12 cellular contexts compared by ENCODE assay signal in genomic region chr22:46107753-46108563, GRCh38. TPM values are rescaled to one million over a fixed set of nuclear protein-coding genes. Genes with fewer than 3 reads are reported as not detected.
A peak's percentile ranks its signal among the peaks of the same experiment; 100 is the strongest.
DNase-seq lines count a peak whose midpoint lies in the region; TF ChIP-seq lines count a peak whose summit lies in the region.
"Had no signal": no experiment of that assay in that cellular context is flagged by ENCODE, and none has a peak within 500 bp of the region (broad histone marks: within the 10 kb centered on the region; RNA-seq: fewer than 3 reads in every experiment).

No MANE protein-coding gene starts in this region.

- H3K9ac ChIP-seq in NT2/D1 (ENCODE audit: insufficient read length, low read depth) (peak overlapping the region; percentile 21), duodenal mucosa (ENCODE audit: low read depth in 1 of 2, low read length in 2 of 2) (peak overlapping the region in 1 of 2 donors; percentile 38), mesenchymal stem cell (ENCODE audit: low read length) (peak overlapping the region; percentile 49)

- no peak for TF ChIP-seq POLR2A in thyroid gland (IDR thresholded peaks at IDR 0.05)

- H3K36me3 ChIP-seq in NT2/D1 (ENCODE audit: insufficient read depth, insufficient read length, low read length) (no peaks in the 10 kb centered on the region), duodenal mucosa (ENCODE audit: control insufficient read depth in 1 of 2, insufficient read depth in 2 of 2, low read length in 2 of 2) (peaks cover 19 to 59% of the 10 kb centered on the region in 2 donors), mesenchymal stem cell (ENCODE audit: control insufficient read depth in 1 of 2, insufficient read depth in 2 of 2, low read depth in 1 of 2, low read length in 2 of 2) (peaks cover 63 to 85% of the 10 kb centered on the region in 2 experiments), thyroid gland (peaks cover 23 to 32% of the 10 kb centered on the region in 2 donors), HAP-1 (replicated peaks) (peaks cover 37% of the 10 kb centered on the region)

- no peak overlapping the region for H3K4ac ChIP-seq in mesenchymal stem cell (ENCODE audit: low read depth in 1 of 2, low read length in 2 of 2)

- no peak overlapping the region for H2BK12ac ChIP-seq in mesenchymal stem cell (ENCODE audit: low read length in 2 of 2)

- intact Hi-C loops in thyroid gland (cut with DNase I), result no loop called here

- no peaks in the 10 kb centered on the region for H3K27me3 ChIP-seq in NT2/D1 (ENCODE audit: insufficient read depth, insufficient read length)
- no peaks in the 10 kb centered on the region for H3K27me3 ChIP-seq in duodenal mucosa (ENCODE audit: control insufficient read depth in 1 of 2, insufficient read depth in 2 of 2, low read length in 2 of 2)
- no peaks in the 10 kb centered on the region for H3K27me3 ChIP-seq in mesenchymal stem cell (ENCODE audit: control insufficient read depth in 1 of 2, insufficient read depth in 1 of 2, low read length in 2 of 2)
- H3K27me3 ChIP-seq in thyroid gland, result no peaks in the 10 kb centered on the region
- no peaks in the 10 kb centered on the region for H3K27me3 ChIP-seq in HAP-1 (ENCODE audit: low read depth)
- H3K27me3 ChIP-seq: foreskin keratinocyte had no signal

- peak overlapping the region; percentile 71 for H2BK5ac ChIP-seq in mesenchymal stem cell (ENCODE audit: low read depth, low read length, poor library complexity, severe bottlenecking)

- no peak overlapping the region for H3K23ac ChIP-seq in mesenchymal stem cell (ENCODE audit: low read length in 2 of 2)

- in situ Hi-C loops in HAP-1 (cut with MboI; ENCODE audit: low sequenced_read_pairs), result no loop called here

- 80% methylated on average over 20 of the region's 22 CpGs for WGBS in mesenchymal stem cell
- 71 to 84% methylated on average over 12 to 18 of the region's 22 CpGs for WGBS in thyroid gland, 2 donors

- peak overlapping the region; percentile 33 for H3K4me2 ChIP-seq in mesenchymal stem cell (ENCODE audit: low read length, poor library complexity, severe bottlenecking)

- H3K4me3 ChIP-seq in NT2/D1 (ENCODE audit: insufficient read length, low read depth) (no peak overlapping the region), duodenal mucosa (ENCODE audit: low read depth in 1 of 2, low read length in 2 of 2) (no peak overlapping the region), mesenchymal stem cell (ENCODE audit: insufficient read depth in 1 of 2, low read depth in 1 of 2, low read length in 2 of 2) (no peak overlapping the region), thyroid gland (replicated peaks in 1 of 3) (no peak overlapping the region), HAP-1 (no peak overlapping the region)
- H3K4me3 ChIP-seq: mucosa of descending colon had no signal

- peak overlapping the region; percentile 34 for H2AK5ac ChIP-seq in mesenchymal stem cell (ENCODE audit: low read length, severe bottlenecking)

- H3K4me1 ChIP-seq in NT2/D1 (ENCODE audit: insufficient read depth, insufficient read length), result peaks cover 27% of the 10 kb centered on the region
- H3K4me1 ChIP-seq in duodenal mucosa (ENCODE audit: control insufficient read depth in 1 of 2, insufficient read depth in 2 of 2, low read length in 2 of 2), result peaks cover 51 to 65% of the 10 kb centered on the region in 2 donors
- peaks cover 95% of the 10 kb centered on the region for H3K4me1 ChIP-seq in mesenchymal stem cell (ENCODE audit: control insufficient read depth, insufficient read depth, low read depth, low read length)
- H3K4me1 ChIP-seq in thyroid gland, result peaks cover 38 to 89% of the 10 kb centered on the region in 2 donors
- H3K4me1 ChIP-seq in HAP-1, result no peaks in the 10 kb centered on the region

- H2BK15ac ChIP-seq in mesenchymal stem cell (ENCODE audit: low read depth, poor library complexity, severe bottlenecking), result no peak overlapping the region

- no peak overlapping the region for H2AFZ ChIP-seq in mesenchymal stem cell (ENCODE audit: low read depth, low read length)

- peaks cover 14% of the 10 kb centered on the region for H3K79me1 ChIP-seq in mesenchymal stem cell (replicated peaks; ENCODE audit: low read length, poor library complexity, severe bottlenecking)

- H3K14ac ChIP-seq in mesenchymal stem cell (ENCODE audit: low read length in 2 of 2), result no peak overlapping the region

- H3K27ac ChIP-seq in duodenal mucosa (ENCODE audit: low read depth, low read length) (peak overlapping the region; percentile 32), mesenchymal stem cell (ENCODE audit: low read length, poor library complexity, severe bottlenecking) (peak overlapping the region; percentile 90), thyroid gland (peak overlapping the region in 2 of 3 donors; percentile 67 to 76)
- H3K27ac ChIP-seq: foreskin keratinocyte had no signal

- H4K91ac ChIP-seq in mesenchymal stem cell (ENCODE audit: low read length), result no peak overlapping the region

- DNase-seq in NT2/D1 (ENCODE audit: low read depth, low spot score) (no peak), mesenchymal stem cell (peak; percentile 15), thyroid gland (no peak), iPS-NIHi7 (ENCODE audit: extremely low spot score) (no peak), GM03348 (ENCODE audit: low spot score) (no peak), HAP-1 (ENCODE audit: low spot score in 2 of 2) (no peak)
- DNase-seq in stimulated activated CD4-positive, alpha-beta T cell treated with anti-CD3 and anti-CD28 coated beads, Interleukin-4, amount 100 ng/mL, for 4 hours, result no peak
- DNase-seq: foreskin keratinocyte; stimulated activated naive B cell treated with anti-CD40 and anti-IgM and Interleukin-4, amounts not matched to agents 10 μg/mL and 1 μg/mL and 100 μg/mL, for 72 hours; T1000 had no signal

- no peak for TF ChIP-seq CTCF in thyroid gland (IDR thresholded peaks at IDR 0.05)

- H4K8ac ChIP-seq in mesenchymal stem cell (ENCODE audit: low read length), result no peak overlapping the region

- H3K18ac ChIP-seq in mesenchymal stem cell (ENCODE audit: low read depth in 1 of 2, low read length in 2 of 2), result peak overlapping the region in 1 of 2 experiments; percentile 11

- no peaks in the 10 kb centered on the region for H3K9me3 ChIP-seq in NT2/D1 (ENCODE audit: insufficient read depth, low read length)
- no peaks in the 10 kb centered on the region for H3K9me3 ChIP-seq in duodenal mucosa (ENCODE audit: control insufficient read depth in 1 of 2, low read length in 2 of 2)
- H3K9me3 ChIP-seq in mesenchymal stem cell (ENCODE audit: control insufficient read depth, low read length), result no peaks in the 10 kb centered on the region
- H3K9me3 ChIP-seq in thyroid gland, result no peaks in the 10 kb centered on the region
- H3K9me3 ChIP-seq in HAP-1, result no peaks in the 10 kb centered on the region
- H3K9me3 ChIP-seq: mucosa of descending colon had no signal

- no peak overlapping the region for H2BK120ac ChIP-seq in mesenchymal stem cell (ENCODE audit: low read depth, low read length)

RNA-seq across cellular contexts. Expression of gene PPARA, which starts 42.4 kb away (rescaled TPM):
- polyA plus RNA-seq in mesenchymal stem cell (2013, experiment 1 of 2), result 7.7 TPM
- polyA plus RNA-seq in mesenchymal stem cell (2013, experiment 2 of 2), result 6.9 TPM
- 10 to 100 TPM; 26.9 to 41.9 (median 37.4) TPM for total RNA-seq in thyroid gland

Comparison
In these comparisons a context has a peak if more than half of its experiments do, and no peak if none do; other contexts are left out.
1. H3K27ac ChIP-seq: peak in every context shown above with its lines; median percentile 90 in mesenchymal stem cell; 72 in thyroid gland; 32 in duodenal mucosa.